Comparison of ENCODE assay signal across 11 cellular contexts in genomic region chr1:205351984-205352713, GRCh38.
A peak's percentile ranks its signal among the peaks of the same experiment; 100 is the strongest.
DNase-seq lines count a peak whose midpoint lies in the region; ATAC-seq and TF ChIP-seq lines count a peak whose summit lies in the region.
"Had no signal": no experiment of that assay in that cellular context is flagged by ENCODE, and none has a peak within 500 bp of the region (broad histone marks: within the 10 kb centered on the region; RNA-seq: fewer than 3 reads in every experiment).

No MANE protein-coding gene starts in this region.

- H3K4me2 ChIP-seq in parathyroid adenoma (ENCODE audit: low read length): no peak overlapping the region

- H3K9ac ChIP-seq in parathyroid adenoma: no peak overlapping the region

- H3K27me3 Mint-ChIP-seq in stimulated activated naive B cell treated with anti-CD40 and anti-IgM and Interleukin-4, amounts not matched to agents 10 μg/mL and 1 μg/mL and 100 μg/mL, for 72 hours: peaks cover 0 to 11% of the 10 kb centered on the region in 2 donors

- H3K36me3 Mint-ChIP-seq in stimulated activated naive B cell treated with anti-CD40 and anti-IgM and Interleukin-4, amounts not matched to agents 10 μg/mL and 1 μg/mL and 100 μg/mL, for 72 hours: no peaks in the 10 kb centered on the region
- H3K36me3 Mint-ChIP-seq: activated naive CD8-positive, alpha-beta T cell; IgD-negative memory B cell had no signal

- DNase-seq in HPDE6-E6E7 (ENCODE audit: extremely low spot score) (peak; percentile 47), NCI-H345 (lab: John Stamatoyannopoulos, UW) (peak; percentile 89), choroid plexus epithelial cell (ENCODE audit: low read depth) (peak; percentile 71), RKO (ENCODE audit: low spot score) (no peak)
- no peak for DNase-seq in stimulated activated naive B cell treated with anti-CD40 and anti-IgM and Interleukin-4, amounts not matched to agents 10 μg/mL and 1 μg/mL and 100 μg/mL, for 72 hours
- DNase-seq in activated naive CD4-positive, alpha-beta T cell (lab: John Stamatoyannopoulos, UW): no peak
- DNase-seq: erythroblast had no signal

- H3K4me1 Mint-ChIP-seq in stimulated activated naive B cell treated with anti-CD40 and anti-IgM and Interleukin-4, amounts not matched to agents 10 μg/mL and 1 μg/mL and 100 μg/mL, for 72 hours: peaks cover 40 to 54% of the 10 kb centered on the region in 2 donors

- ATAC-seq in stimulated activated naive B cell treated with anti-CD40 and anti-IgM and Interleukin-4, amounts not matched to agents 10 μg/mL and 1 μg/mL and 100 μg/mL, for 72 hours (replicated peaks): no peak
- ATAC-seq in GM19395 (IDR thresholded peaks at IDR 0.05; ENCODE audit: unreplicated experiment): no peak

- no peaks in the 10 kb centered on the region for H3K4me1 ChIP-seq in parathyroid adenoma

- peak overlapping the region; percentile 25 for H2AFZ ChIP-seq in parathyroid adenoma

- H3K9me3 ChIP-seq in parathyroid adenoma (ENCODE audit: control insufficient read depth, low read length): no peaks in the 10 kb centered on the region

- H3K9me3 Mint-ChIP-seq in stimulated activated naive B cell treated with anti-CD40 and anti-IgM and Interleukin-4, amounts not matched to agents 10 μg/mL and 1 μg/mL and 100 μg/mL, for 72 hours: no peaks in the 10 kb centered on the region
- H3K9me3 Mint-ChIP-seq: IgD-negative memory B cell had no signal

- no peaks in the 10 kb centered on the region for H3K36me3 ChIP-seq in parathyroid adenoma (ENCODE audit: control insufficient read depth, insufficient read depth, low read length)

- no peak overlapping the region for H3K4me3 ChIP-seq in choroid plexus epithelial cell (ENCODE audit: low read depth, low read length)
- no peak overlapping the region for H3K4me3 ChIP-seq in parathyroid adenoma (ENCODE audit: low read depth, low read length)

- no peak overlapping the region for H3K27ac ChIP-seq in parathyroid adenoma

- TF ChIP-seq CTCF in choroid plexus epithelial cell (conservative IDR thresholded peaks at IDR 0.05; ENCODE audit: low read depth, low read length) (no peak), parathyroid adenoma (IDR thresholded peaks at IDR 0.05) (peak; percentile 8)

- H3K4me3 Mint-ChIP-seq in stimulated activated naive B cell treated with anti-CD40 and anti-IgM and Interleukin-4, amounts not matched to agents 10 μg/mL and 1 μg/mL and 100 μg/mL, for 72 hours: no peak overlapping the region
- H3K4me3 Mint-ChIP-seq: activated naive CD8-positive, alpha-beta T cell; IgD-negative memory B cell had no signal

- H3K27ac Mint-ChIP-seq in stimulated activated naive B cell treated with anti-CD40 and anti-IgM and Interleukin-4, amounts not matched to agents 10 μg/mL and 1 μg/mL and 100 μg/mL, for 72 hours: no peak overlapping the region
- H3K27ac Mint-ChIP-seq: activated naive CD8-positive, alpha-beta T cell had no signal

- H3K27me3 ChIP-seq in parathyroid adenoma (ENCODE audit: control insufficient read depth, insufficient read depth, low read length): no peaks in the 10 kb centered on the region

- H3K79me2 ChIP-seq in parathyroid adenoma: no peaks in the 10 kb centered on the region

Comparison
In these comparisons a context has a peak if more than half of its experiments do, and no peak if none do; other contexts are left out.
1. DNase-seq: peak in HPDE6-E6E7 (single experiment), NCI-H345 (single experiment) and choroid plexus epithelial cell (single experiment); none in stimulated activated naive B cell treated with anti-CD40 and anti-IgM and Interleukin-4, amounts not matched to agents 10 μg/mL and 1 μg/mL and 100 μg/mL, for 72 hours (single experiment), RKO (single experiment) and activated naive CD4-positive, alpha-beta T cell (0 of 4).